In genomic region chr14:81986005-81986404, GRCh38 we compare ENCODE assay signal across 1 cellular context.
A peak's percentile ranks its signal among the peaks of the same experiment; 100 is the strongest.
TF ChIP-seq lines count a peak whose summit lies in the region.

No MANE protein-coding gene starts in this region.

TF ChIP-seq in HepG2, 621 proteins besides CTCF, POLR2A, EP300 and RAD21 (continued from another document):
- no peak for TF ChIP-seq SOX6 (IDR thresholded peaks at IDR 0.05)
- TF ChIP-seq SOX6 (CRISPR knock-in tag; IDR thresholded peaks at IDR 0.05), result peak; percentile 80
- peak; percentile 30; the same call in 1 of the 2 replicates for TF ChIP-seq MIER2 (CRISPR knock-in tag; IDR thresholded peaks at IDR 0.05)
- no peak for TF ChIP-seq U2AF2 (IDR thresholded peaks at IDR 0.05; ENCODE audit: low read depth, low read length)
- TF ChIP-seq IKZF5 (CRISPR knock-in tag; IDR thresholded peaks at IDR 0.05), result no peak
- TF ChIP-seq HMG20A (CRISPR knock-in tag; IDR thresholded peaks at IDR 0.05; ENCODE audit: borderline replicate concordance), result peak; percentile 64; the same call in 1 of the 2 replicates
- peak; percentile 45; the same call in 1 of the 2 replicates for TF ChIP-seq HDAC1 (CRISPR knock-in tag; IDR thresholded peaks at IDR 0.05)
- peak; percentile 53; the same call in 1 of the 2 replicates for TF ChIP-seq SOX5 (CRISPR knock-in tag; IDR thresholded peaks at IDR 0.05; ENCODE audit: borderline replicate concordance)
- TF ChIP-seq ZNF331 (CRISPR knock-in tag; IDR thresholded peaks at IDR 0.05), result peak; percentile 51; the same call in 1 of the 2 replicates
- no peak for TF ChIP-seq MEF2D (CRISPR knock-in tag; IDR thresholded peaks at IDR 0.05)
- peak; percentile 66 for TF ChIP-seq ZMYM4 (CRISPR knock-in tag; IDR thresholded peaks at IDR 0.05)
- TF ChIP-seq NR2F2 (IDR thresholded peaks at IDR 0.05; ENCODE audit: borderline replicate concordance, low read depth), result 0 out of 2 replicates have a peak, but pooled peaks have one; percentile 34
- TF ChIP-seq FOSL1 (CRISPR knock-in tag; IDR thresholded peaks at IDR 0.05; ENCODE audit: borderline replicate concordance), result no peak
- TF ChIP-seq RXRB (CRISPR knock-in tag; IDR thresholded peaks at IDR 0.05; ENCODE audit: borderline replicate concordance), result peak; percentile 65
- TF ChIP-seq, protein P1, sequence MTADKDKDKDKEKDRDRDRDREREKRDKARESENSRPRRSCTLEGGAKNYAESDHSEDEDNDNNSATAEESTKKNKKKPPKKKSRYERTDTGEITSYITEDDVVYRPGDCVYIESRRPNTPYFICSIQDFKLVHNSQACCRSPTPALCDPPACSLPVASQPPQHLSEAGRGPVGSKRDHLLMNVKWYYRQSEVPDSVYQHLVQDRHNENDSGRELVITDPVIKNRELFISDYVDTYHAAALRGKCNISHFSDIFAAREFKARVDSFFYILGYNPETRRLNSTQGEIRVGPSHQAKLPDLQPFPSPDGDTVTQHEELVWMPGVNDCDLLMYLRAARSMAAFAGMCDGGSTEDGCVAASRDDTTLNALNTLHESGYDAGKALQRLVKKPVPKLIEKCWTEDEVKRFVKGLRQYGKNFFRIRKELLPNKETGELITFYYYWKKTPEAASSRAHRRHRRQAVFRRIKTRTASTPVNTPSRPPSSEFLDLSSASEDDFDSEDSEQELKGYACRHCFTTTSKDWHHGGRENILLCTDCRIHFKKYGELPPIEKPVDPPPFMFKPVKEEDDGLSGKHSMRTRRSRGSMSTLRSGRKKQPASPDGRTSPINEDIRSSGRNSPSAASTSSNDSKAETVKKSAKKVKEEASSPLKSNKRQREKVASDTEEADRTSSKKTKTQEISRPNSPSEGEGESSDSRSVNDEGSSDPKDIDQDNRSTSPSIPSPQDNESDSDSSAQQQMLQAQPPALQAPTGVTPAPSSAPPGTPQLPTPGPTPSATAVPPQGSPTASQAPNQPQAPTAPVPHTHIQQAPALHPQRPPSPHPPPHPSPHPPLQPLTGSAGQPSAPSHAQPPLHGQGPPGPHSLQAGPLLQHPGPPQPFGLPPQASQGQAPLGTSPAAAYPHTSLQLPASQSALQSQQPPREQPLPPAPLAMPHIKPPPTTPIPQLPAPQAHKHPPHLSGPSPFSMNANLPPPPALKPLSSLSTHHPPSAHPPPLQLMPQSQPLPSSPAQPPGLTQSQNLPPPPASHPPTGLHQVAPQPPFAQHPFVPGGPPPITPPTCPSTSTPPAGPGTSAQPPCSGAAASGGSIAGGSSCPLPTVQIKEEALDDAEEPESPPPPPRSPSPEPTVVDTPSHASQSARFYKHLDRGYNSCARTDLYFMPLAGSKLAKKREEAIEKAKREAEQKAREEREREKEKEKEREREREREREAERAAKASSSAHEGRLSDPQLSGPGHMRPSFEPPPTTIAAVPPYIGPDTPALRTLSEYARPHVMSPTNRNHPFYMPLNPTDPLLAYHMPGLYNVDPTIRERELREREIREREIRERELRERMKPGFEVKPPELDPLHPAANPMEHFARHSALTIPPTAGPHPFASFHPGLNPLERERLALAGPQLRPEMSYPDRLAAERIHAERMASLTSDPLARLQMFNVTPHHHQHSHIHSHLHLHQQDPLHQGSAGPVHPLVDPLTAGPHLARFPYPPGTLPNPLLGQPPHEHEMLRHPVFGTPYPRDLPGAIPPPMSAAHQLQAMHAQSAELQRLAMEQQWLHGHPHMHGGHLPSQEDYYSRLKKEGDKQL (CRISPR knock-in tag; IDR thresholded peaks at IDR 0.05; ENCODE audit: low read depth), result 0 out of 2 replicates have a peak, but pooled peaks have one; percentile 24
- peak; percentile 26; the same call in 1 of the 2 replicates for TF ChIP-seq ZNF556 (CRISPR knock-in tag; IDR thresholded peaks at IDR 0.05; ENCODE audit: borderline replicate concordance)
- TF ChIP-seq, protein P2, sequence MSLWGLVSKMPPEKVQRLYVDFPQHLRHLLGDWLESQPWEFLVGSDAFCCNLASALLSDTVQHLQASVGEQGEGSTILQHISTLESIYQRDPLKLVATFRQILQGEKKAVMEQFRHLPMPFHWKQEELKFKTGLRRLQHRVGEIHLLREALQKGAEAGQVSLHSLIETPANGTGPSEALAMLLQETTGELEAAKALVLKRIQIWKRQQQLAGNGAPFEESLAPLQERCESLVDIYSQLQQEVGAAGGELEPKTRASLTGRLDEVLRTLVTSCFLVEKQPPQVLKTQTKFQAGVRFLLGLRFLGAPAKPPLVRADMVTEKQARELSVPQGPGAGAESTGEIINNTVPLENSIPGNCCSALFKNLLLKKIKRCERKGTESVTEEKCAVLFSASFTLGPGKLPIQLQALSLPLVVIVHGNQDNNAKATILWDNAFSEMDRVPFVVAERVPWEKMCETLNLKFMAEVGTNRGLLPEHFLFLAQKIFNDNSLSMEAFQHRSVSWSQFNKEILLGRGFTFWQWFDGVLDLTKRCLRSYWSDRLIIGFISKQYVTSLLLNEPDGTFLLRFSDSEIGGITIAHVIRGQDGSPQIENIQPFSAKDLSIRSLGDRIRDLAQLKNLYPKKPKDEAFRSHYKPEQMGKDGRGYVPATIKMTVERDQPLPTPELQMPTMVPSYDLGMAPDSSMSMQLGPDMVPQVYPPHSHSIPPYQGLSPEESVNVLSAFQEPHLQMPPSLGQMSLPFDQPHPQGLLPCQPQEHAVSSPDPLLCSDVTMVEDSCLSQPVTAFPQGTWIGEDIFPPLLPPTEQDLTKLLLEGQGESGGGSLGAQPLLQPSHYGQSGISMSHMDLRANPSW (CRISPR knock-in tag; IDR thresholded peaks at IDR 0.05; ENCODE audit: borderline replicate concordance), result no peak
- TF ChIP-seq HNF4G (IDR thresholded peaks at IDR 0.05; ENCODE audit: borderline replicate concordance, low read depth, low read length), result peak; percentile 56
- TF ChIP-seq HNF4G (CRISPR knock-in tag; IDR thresholded peaks at IDR 0.05; ENCODE audit: borderline replicate concordance, low read depth), result 0 out of 2 replicates have a peak, but pooled peaks have one; percentile 57
- peak; percentile 69; the same call in 1 of the 2 replicates for TF ChIP-seq PPARG (CRISPR knock-in tag; conservative IDR thresholded peaks at IDR 0.05)
- TF ChIP-seq SAP130 (CRISPR knock-in tag; IDR thresholded peaks at IDR 0.05; ENCODE audit: low read depth), result peak; percentile 34; the same call in 1 of the 2 replicates
- peak; percentile 59; the same call in 1 of the 2 replicates for TF ChIP-seq HDAC2 (CRISPR knock-in tag; IDR thresholded peaks at IDR 0.05)
- TF ChIP-seq ARID2 (CRISPR knock-in tag; IDR thresholded peaks at IDR 0.05; ENCODE audit: borderline replicate concordance), result no peak
- peak; percentile 46; the same call in 1 of the 2 replicates for TF ChIP-seq FOXO1 (CRISPR knock-in tag; IDR thresholded peaks at IDR 0.05)
- peak; percentile 23; the same call in 1 of the 2 replicates for TF ChIP-seq PHF21A (CRISPR knock-in tag; IDR thresholded peaks at IDR 0.05)
- TF ChIP-seq ZNF550 (CRISPR knock-in tag; IDR thresholded peaks at IDR 0.05; ENCODE audit: borderline replicate concordance), result no peak
- peak; percentile 51; the same call in 1 of the 2 replicates for TF ChIP-seq RFX5 (IDR thresholded peaks at IDR 0.05; ENCODE audit: low read depth, low read length)
- no peak for TF ChIP-seq SP140L (CRISPR knock-in tag; IDR thresholded peaks at IDR 0.05; ENCODE audit: borderline replicate concordance)
- TF ChIP-seq, protein P3, sequence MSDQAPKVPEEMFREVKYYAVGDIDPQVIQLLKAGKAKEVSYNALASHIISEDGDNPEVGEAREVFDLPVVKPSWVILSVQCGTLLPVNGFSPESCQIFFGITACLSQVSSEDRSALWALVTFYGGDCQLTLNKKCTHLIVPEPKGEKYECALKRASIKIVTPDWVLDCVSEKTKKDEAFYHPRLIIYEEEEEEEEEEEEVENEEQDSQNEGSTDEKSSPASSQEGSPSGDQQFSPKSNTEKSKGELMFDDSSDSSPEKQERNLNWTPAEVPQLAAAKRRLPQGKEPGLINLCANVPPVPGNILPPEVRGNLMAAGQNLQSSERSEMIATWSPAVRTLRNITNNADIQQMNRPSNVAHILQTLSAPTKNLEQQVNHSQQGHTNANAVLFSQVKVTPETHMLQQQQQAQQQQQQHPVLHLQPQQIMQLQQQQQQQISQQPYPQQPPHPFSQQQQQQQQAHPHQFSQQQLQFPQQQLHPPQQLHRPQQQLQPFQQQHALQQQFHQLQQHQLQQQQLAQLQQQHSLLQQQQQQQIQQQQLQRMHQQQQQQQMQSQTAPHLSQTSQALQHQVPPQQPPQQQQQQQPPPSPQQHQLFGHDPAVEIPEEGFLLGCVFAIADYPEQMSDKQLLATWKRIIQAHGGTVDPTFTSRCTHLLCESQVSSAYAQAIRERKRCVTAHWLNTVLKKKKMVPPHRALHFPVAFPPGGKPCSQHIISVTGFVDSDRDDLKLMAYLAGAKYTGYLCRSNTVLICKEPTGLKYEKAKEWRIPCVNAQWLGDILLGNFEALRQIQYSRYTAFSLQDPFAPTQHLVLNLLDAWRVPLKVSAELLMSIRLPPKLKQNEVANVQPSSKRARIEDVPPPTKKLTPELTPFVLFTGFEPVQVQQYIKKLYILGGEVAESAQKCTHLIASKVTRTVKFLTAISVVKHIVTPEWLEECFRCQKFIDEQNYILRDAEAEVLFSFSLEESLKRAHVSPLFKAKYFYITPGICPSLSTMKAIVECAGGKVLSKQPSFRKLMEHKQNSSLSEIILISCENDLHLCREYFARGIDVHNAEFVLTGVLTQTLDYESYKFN (CRISPR knock-in tag; conservative IDR thresholded peaks at IDR 0.05), result peak; percentile 76
- 0 out of 2 replicates have a peak, but pooled peaks have one; percentile 20 for TF ChIP-seq JUND (CRISPR knock-in tag; IDR thresholded peaks at IDR 0.05)
- no peak; the same call in 1 of the 2 replicates for TF ChIP-seq RXRA (CRISPR knock-in tag; IDR thresholded peaks at IDR 0.05)
- TF ChIP-seq TARDBP (CRISPR knock-in tag; IDR thresholded peaks at IDR 0.05), result 0 out of 2 replicates have a peak, but pooled peaks have one; percentile 58
- TF ChIP-seq FOXK1 (CRISPR knock-in tag; IDR thresholded peaks at IDR 0.05; ENCODE audit: borderline replicate concordance, low read depth), result peak; percentile 32; the same call in 1 of the 2 replicates
- TF ChIP-seq LCORL (IDR thresholded peaks at IDR 0.05), result no peak
- peak; percentile 38; the same call in 1 of the 2 replicates for TF ChIP-seq LCORL (CRISPR knock-in tag; IDR thresholded peaks at IDR 0.05)
- TF ChIP-seq NCOA5 (CRISPR knock-in tag; IDR thresholded peaks at IDR 0.05), result no peak
- peak; percentile 62; the same call in 1 of the 2 replicates for TF ChIP-seq MIXL1 (CRISPR knock-in tag; IDR thresholded peaks at IDR 0.05)
- TF ChIP-seq ZNF484 (CRISPR knock-in tag; IDR thresholded peaks at IDR 0.05; ENCODE audit: borderline replicate concordance, low read depth), result no peak
- TF ChIP-seq HOXA9 (CRISPR knock-in tag; IDR thresholded peaks at IDR 0.05; ENCODE audit: borderline replicate concordance), result 0 out of 2 replicates have a peak, but pooled peaks have one; percentile 35
